1 cellular context compared by ENCODE assay signal in the genomic region with DNA sequence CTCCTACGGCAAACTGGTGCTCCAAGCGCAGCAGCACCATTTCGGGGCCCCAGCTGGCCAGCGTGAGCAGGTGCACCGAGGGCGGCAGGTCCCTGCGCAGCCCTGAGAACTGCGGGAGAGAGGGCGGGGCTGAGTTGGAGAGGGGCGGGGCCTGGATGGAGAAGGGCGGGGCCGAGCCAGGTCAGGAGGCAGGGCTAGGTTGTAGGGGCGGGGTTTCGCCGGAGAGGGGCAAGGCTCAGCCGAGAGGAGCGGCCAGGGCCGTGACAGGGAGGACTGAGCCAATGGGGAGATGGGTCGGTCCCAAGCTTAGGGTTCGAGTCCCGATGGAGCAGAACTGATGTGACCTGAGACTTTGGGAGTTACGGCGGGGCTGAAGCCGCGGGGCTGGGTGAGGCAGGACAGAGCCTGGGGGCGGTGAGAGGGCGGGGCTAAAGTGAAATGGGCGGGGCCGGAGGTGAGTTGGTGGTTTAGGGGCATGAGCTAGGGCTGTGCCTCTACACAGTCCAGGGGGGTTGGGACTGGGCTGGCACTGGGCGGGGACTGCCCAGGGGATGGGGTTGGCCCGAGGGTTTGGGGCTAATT.
TF ChIP-seq lines count a peak whose summit lies in the region.

No MANE protein-coding gene starts in this region.

TF ChIP-seq in IMR-90, 13 proteins besides CTCF, POLR2A, EP300 and RAD21:
- TF ChIP-seq, protein P1, sequence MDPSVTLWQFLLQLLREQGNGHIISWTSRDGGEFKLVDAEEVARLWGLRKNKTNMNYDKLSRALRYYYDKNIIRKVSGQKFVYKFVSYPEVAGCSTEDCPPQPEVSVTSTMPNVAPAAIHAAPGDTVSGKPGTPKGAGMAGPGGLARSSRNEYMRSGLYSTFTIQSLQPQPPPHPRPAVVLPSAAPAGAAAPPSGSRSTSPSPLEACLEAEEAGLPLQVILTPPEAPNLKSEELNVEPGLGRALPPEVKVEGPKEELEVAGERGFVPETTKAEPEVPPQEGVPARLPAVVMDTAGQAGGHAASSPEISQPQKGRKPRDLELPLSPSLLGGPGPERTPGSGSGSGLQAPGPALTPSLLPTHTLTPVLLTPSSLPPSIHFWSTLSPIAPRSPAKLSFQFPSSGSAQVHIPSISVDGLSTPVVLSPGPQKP (IDR thresholded peaks at IDR 0.05; ENCODE audit: borderline replicate concordance, low read depth, low read length) = no peak
- TF ChIP-seq RCOR1 (IDR thresholded peaks at IDR 0.05; ENCODE audit: insufficient replicate concordance, low read length) (no peak), BHLHE40 (IDR thresholded peaks at IDR 0.05; ENCODE audit: low read depth, low read length) (no peak), NFE2L2 (IDR thresholded peaks at IDR 0.05; ENCODE audit: low read depth, low read length) (no peak)
